In genomic region chr5:68431181-68431580, GRCh38 we compare ENCODE assay signal across 1 cellular context.
TF ChIP-seq lines count a peak whose summit lies in the region.

No MANE protein-coding gene starts in this region.

TF ChIP-seq in GM12878, 131 proteins besides CTCF, POLR2A, EP300 and RAD21 (continued from another document):
- TF ChIP-seq CUX1 (IDR thresholded peaks at IDR 0.05; ENCODE audit: insufficient replicate concordance, low read depth, low read length) = no peak
- no peak for TF ChIP-seq BRCA1 (IDR thresholded peaks at IDR 0.05; ENCODE audit: low read depth, low read length)
- TF ChIP-seq, protein P1, sequence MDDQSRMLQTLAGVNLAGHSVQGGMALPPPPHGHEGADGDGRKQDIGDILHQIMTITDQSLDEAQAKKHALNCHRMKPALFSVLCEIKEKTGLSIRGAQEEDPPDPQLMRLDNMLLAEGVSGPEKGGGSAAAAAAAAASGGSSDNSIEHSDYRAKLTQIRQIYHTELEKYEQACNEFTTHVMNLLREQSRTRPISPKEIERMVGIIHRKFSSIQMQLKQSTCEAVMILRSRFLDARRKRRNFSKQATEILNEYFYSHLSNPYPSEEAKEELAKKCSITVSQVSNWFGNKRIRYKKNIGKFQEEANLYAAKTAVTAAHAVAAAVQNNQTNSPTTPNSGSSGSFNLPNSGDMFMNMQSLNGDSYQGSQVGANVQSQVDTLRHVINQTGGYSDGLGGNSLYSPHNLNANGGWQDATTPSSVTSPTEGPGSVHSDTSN (IDR thresholded peaks at IDR 0.05; ENCODE audit: insufficient replicate concordance, low read depth, low read length) = no peak
- TF ChIP-seq GATAD2B (conservative IDR thresholded peaks at IDR 0.05; ENCODE audit: low read depth) = no peak
- no peak for TF ChIP-seq PML (IDR thresholded peaks at IDR 0.05; ENCODE audit: low read length)
- no peak for TF ChIP-seq ZBTB33 (IDR thresholded peaks at IDR 0.05)
- 0 out of 2 replicates have a peak, but pooled peaks have one; percentile 36 for TF ChIP-seq NFIC (IDR thresholded peaks at IDR 0.05; ENCODE audit: low read depth, low read length)
- TF ChIP-seq NFYA (IDR thresholded peaks at IDR 0.05; ENCODE audit: borderline replicate concordance, low read depth, low read length) = no peak
- TF ChIP-seq ZNF687 (IDR thresholded peaks at IDR 0.05) = peak; percentile 37; the same call in 1 of the 2 replicates
- peak; percentile 46; the same call in 1 of the 2 replicates for TF ChIP-seq MTA2 (IDR thresholded peaks at IDR 0.05; ENCODE audit: low read depth)
- TF ChIP-seq, protein P2, sequence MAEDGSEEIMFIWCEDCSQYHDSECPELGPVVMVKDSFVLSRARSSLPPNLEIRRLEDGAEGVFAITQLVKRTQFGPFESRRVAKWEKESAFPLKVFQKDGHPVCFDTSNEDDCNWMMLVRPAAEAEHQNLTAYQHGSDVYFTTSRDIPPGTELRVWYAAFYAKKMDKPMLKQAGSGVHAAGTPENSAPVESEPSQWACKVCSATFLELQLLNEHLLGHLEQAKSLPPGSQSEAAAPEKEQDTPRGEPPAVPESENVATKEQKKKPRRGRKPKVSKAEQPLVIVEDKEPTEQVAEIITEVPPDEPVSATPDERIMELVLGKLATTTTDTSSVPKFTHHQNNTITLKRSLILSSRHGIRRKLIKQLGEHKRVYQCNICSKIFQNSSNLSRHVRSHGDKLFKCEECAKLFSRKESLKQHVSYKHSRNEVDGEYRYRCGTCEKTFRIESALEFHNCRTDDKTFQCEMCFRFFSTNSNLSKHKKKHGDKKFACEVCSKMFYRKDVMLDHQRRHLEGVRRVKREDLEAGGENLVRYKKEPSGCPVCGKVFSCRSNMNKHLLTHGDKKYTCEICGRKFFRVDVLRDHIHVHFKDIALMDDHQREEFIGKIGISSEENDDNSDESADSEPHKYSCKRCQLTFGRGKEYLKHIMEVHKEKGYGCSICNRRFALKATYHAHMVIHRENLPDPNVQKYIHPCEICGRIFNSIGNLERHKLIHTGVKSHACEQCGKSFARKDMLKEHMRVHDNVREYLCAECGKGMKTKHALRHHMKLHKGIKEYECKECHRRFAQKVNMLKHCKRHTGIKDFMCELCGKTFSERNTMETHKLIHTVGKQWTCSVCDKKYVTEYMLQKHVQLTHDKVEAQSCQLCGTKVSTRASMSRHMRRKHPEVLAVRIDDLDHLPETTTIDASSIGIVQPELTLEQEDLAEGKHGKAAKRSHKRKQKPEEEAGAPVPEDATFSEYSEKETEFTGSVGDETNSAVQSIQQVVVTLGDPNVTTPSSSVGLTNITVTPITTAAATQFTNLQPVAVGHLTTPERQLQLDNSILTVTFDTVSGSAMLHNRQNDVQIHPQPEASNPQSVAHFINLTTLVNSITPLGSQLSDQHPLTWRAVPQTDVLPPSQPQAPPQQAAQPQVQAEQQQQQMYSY (CRISPR knock-in tag; IDR thresholded peaks at IDR 0.05) = no peak
- TF ChIP-seq BHLHE40 (IDR thresholded peaks at IDR 0.05; ENCODE audit: borderline replicate concordance in 1 of 2, low read depth in 2 of 2, low read length in 1 of 2) = no peak
- no peak for TF ChIP-seq E4F1 (IDR thresholded peaks at IDR 0.05; ENCODE audit: borderline replicate concordance, partially characterized antibody)
- TF ChIP-seq, protein P3, sequence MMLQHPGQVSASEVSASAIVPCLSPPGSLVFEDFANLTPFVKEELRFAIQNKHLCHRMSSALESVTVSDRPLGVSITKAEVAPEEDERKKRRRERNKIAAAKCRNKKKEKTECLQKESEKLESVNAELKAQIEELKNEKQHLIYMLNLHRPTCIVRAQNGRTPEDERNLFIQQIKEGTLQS (IDR thresholded peaks at IDR 0.05; ENCODE audit: borderline replicate concordance, extremely low read depth, low read depth, low read length) = no peak
- TF ChIP-seq ZNF217 (IDR thresholded peaks at IDR 0.05) = no peak
- TF ChIP-seq ZNF24 (IDR thresholded peaks at IDR 0.05) = no peak
- TF ChIP-seq CBFB (IDR thresholded peaks at IDR 0.05; ENCODE audit: low read depth) = no peak
- TF ChIP-seq BCL11A (IDR thresholded peaks at IDR 0.05; ENCODE audit: low read depth, low read length) = no peak
- TF ChIP-seq EED (IDR thresholded peaks at IDR 0.05; ENCODE audit: low read depth) = no peak
- TF ChIP-seq BCLAF1 (IDR thresholded peaks at IDR 0.05) = no peak
- no peak for TF ChIP-seq ATF7 (IDR thresholded peaks at IDR 0.05; ENCODE audit: low read depth)
- peak; percentile 79 for TF ChIP-seq RUNX3 (IDR thresholded peaks at IDR 0.05; ENCODE audit: low read length)
- no peak for TF ChIP-seq MEF2A (IDR thresholded peaks at IDR 0.05; ENCODE audit: insufficient read depth, low read depth, low read length)
- TF ChIP-seq RB1 (IDR thresholded peaks at IDR 0.05; ENCODE audit: borderline replicate concordance) = no peak
- no peak for TF ChIP-seq MEF2B (IDR thresholded peaks at IDR 0.05; ENCODE audit: partially characterized antibody, poor library complexity, severe bottlenecking)
- no peak for TF ChIP-seq GABPA (IDR thresholded peaks at IDR 0.05; ENCODE audit: low read depth)
- no peak for TF ChIP-seq PKNOX1 (IDR thresholded peaks at IDR 0.05)
- TF ChIP-seq ASH2L (IDR thresholded peaks at IDR 0.05; ENCODE audit: borderline replicate concordance, low read depth) = no peak
- TF ChIP-seq MAX (IDR thresholded peaks at IDR 0.05; ENCODE audit: low read depth, low read length) = no peak
- TF ChIP-seq NRF1 (conservative IDR thresholded peaks at IDR 0.05; ENCODE audit: low read depth, low read length) = no peak
- TF ChIP-seq KAT2A (conservative IDR thresholded peaks at IDR 0.05; ENCODE audit: control insufficient read depth, low read depth, low read length) = no peak
- TF ChIP-seq KLF5 (IDR thresholded peaks at IDR 0.05; ENCODE audit: partially characterized antibody) = no peak
TF ChIP-seq in GM12878: peak in this region for 7.
